ENCODE assay signal across 14 cellular contexts in the genomic region with DNA sequence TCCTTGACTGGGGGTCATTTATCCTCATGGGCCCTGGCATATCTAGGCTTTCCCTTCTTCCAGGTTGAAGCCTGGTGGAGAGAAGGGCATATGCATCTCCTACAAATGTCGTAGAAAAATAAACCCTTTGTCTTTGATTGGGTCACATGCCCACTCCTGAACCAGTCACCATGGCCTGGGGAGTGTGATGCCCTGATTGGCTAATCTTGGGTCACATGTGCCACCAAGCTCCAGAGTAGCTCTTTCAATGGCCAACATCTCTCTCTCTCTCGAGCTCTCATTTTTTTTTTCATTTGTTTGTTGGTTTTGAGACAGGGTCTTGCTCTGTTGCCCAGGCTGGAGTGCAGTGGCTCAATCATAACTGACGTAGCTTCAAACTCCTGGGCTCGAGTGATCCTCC.
"Had no signal": no experiment of that assay in that cellular context is flagged by ENCODE, and none has a peak within 500 bp of the region (broad histone marks: within the 10 kb centered on the region; RNA-seq: fewer than 3 reads in every experiment).

No MANE protein-coding gene starts in this region.

- H3K4me3 ChIP-seq: cardiac muscle cell, spleen, upper lobe of right lung had no signal

- H3K27me3 Mint-ChIP-seq: activated CD8-positive, alpha-beta T cell treated with anti-CD3 and anti-CD28 coated beads for 36 hours; activated naive CD8-positive, alpha-beta T cell treated with anti-CD3 and anti-CD28 coated beads, Interleukin-2, amount 10 ng/mL, durations not matched to agents 7 days and 5 days; stimulated activated naive B cell treated with anti-CD40 and anti-IgM and Interleukin-4, amounts not matched to agents 10 μg/mL and 1 μg/mL and 100 μg/mL, for 72 hours had no signal

- H3K4me1 ChIP-seq: upper lobe of right lung had no signal

- H3K27ac Mint-ChIP-seq: activated CD8-positive, alpha-beta T cell treated with anti-CD3 and anti-CD28 coated beads for 36 hours; activated naive CD8-positive, alpha-beta T cell treated with anti-CD3 and anti-CD28 coated beads, Interleukin-2, amount 10 ng/mL, durations not matched to agents 7 days and 5 days; activated T-helper 2 cell treated with anti-CD3 and anti-CD28 coated beads, Interferon-gamma antibody, Interleukin-2, Interleukin-4, amounts not matched to agents 10 μg/mL and 5 μg/mL and 100 μg/mL, durations not matched to agents 14 hours and 24 hours and 36 hours; nephron; stimulated activated naive B cell treated with anti-CD40 and anti-IgM and Interleukin-4, amounts not matched to agents 10 μg/mL and 1 μg/mL and 100 μg/mL, for 72 hours had no signal

- H3K36me3 ChIP-seq: cardiac muscle cell, spleen, upper lobe of right lung had no signal

- H3K36me3 Mint-ChIP-seq: activated naive CD8-positive, alpha-beta T cell treated with anti-CD3 and anti-CD28 coated beads, Interleukin-2, amount 10 ng/mL, durations not matched to agents 7 days and 5 days; stimulated activated naive B cell treated with anti-CD40 and anti-IgM and Interleukin-4, amounts not matched to agents 10 μg/mL and 1 μg/mL and 100 μg/mL, for 72 hours had no signal

- H3K27ac ChIP-seq: cardiac muscle cell, spleen, upper lobe of right lung had no signal

- H3K9me3 ChIP-seq: spleen, upper lobe of right lung had no signal

- H3K27me3 ChIP-seq: cardiac muscle cell, spleen, upper lobe of right lung had no signal

- H3K9me3 Mint-ChIP-seq: activated CD8-positive, alpha-beta T cell treated with anti-CD3 and anti-CD28 coated beads for 36 hours; activated naive CD8-positive, alpha-beta T cell treated with anti-CD3 and anti-CD28 coated beads, Interleukin-2, amount 10 ng/mL, durations not matched to agents 7 days and 5 days; activated T-helper 2 cell treated with anti-CD3 and anti-CD28 coated beads, Interferon-gamma antibody, Interleukin-2, Interleukin-4, amounts not matched to agents 10 μg/mL and 5 μg/mL and 100 μg/mL, durations not matched to agents 14 hours and 24 hours and 36 hours; nephron; stimulated activated naive B cell treated with anti-CD40 and anti-IgM and Interleukin-4, amounts not matched to agents 10 μg/mL and 1 μg/mL and 100 μg/mL, for 72 hours had no signal

- DNase-seq: amygdala, glutamatergic neuron, hippocampal formation, midbrain, nucleus accumbens, posterior cingulate gyrus, spleen, upper lobe of right lung had no signal

- H3K4me3 Mint-ChIP-seq: activated CD8-positive, alpha-beta T cell treated with anti-CD3 and anti-CD28 coated beads for 36 hours; activated naive CD8-positive, alpha-beta T cell treated with anti-CD3 and anti-CD28 coated beads, Interleukin-2, amount 10 ng/mL, durations not matched to agents 7 days and 5 days; nephron; stimulated activated naive B cell treated with anti-CD40 and anti-IgM and Interleukin-4, amounts not matched to agents 10 μg/mL and 1 μg/mL and 100 μg/mL, for 72 hours had no signal
